In the genomic region with DNA sequence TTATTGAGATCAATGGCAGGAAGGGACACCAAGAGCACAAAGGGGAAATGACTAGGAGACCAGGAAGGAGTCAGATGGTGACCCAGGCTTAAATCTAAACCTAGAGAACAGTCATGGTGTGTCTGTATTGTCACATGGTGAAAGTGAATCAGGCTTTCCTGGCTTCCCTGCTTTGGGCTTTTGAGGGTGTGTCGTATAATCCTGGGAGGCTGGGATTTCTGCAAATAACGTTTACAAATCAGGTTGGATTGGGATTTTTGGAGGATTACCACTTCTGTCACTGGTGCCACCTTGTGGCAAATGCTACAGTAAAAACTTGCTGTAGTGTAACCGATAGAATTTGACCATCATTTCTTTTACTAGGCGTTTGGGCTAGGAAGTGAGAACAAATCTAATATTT, we compare ENCODE assay signal across 11 cellular contexts.
DNase-seq lines count a peak whose midpoint lies in the region; ATAC-seq and TF ChIP-seq lines count a peak whose summit lies in the region.
"Had no signal": no experiment of that assay in that cellular context is flagged by ENCODE, and none has a peak within 500 bp of the region (broad histone marks: within the 10 kb centered on the region; RNA-seq: fewer than 3 reads in every experiment).

No MANE protein-coding gene starts in this region.

- no peak overlapping the region for H3K27ac ChIP-seq in neural progenitor cell
- H3K27ac ChIP-seq: heart left ventricle had no signal

- no peak overlapping the region for H2AFZ ChIP-seq in neural progenitor cell (replicated peaks)

- H3K4me3 Mint-ChIP-seq in neural progenitor cell, result no peak overlapping the region

- TF ChIP-seq CTCF in GM12865 (IDR thresholded peaks at IDR 0.05; ENCODE audit: insufficient read depth, low read depth, low read length, missing control alignments), result no peak
- peak; percentile 59 for TF ChIP-seq CTCF in neural progenitor cell (IDR thresholded peaks at IDR 0.05)

- no peaks in the 10 kb centered on the region for H3K27me3 ChIP-seq in neural progenitor cell
- H3K27me3 ChIP-seq: heart left ventricle had no signal

- no peaks in the 10 kb centered on the region for H3K9me3 Mint-ChIP-seq in neural progenitor cell

- no peaks in the 10 kb centered on the region for H3K36me3 Mint-ChIP-seq in neural progenitor cell

- H3K4me1 Mint-ChIP-seq in neural progenitor cell, result no peaks in the 10 kb centered on the region

- DNase-seq in GM12865 (ENCODE audit: low read depth), result peak; percentile 5
- peak; percentile 38 for DNase-seq in NCI-H748 (lab: John Stamatoyannopoulos, UW; ENCODE audit: unreplicated experiment)
- DNase-seq in neural progenitor cell (ENCODE audit: low spot score), result peak; percentile 44
- DNase-seq in NCI-H524 treated with DMSO at 0.1 percent for 48 hours (lab: John Stamatoyannopoulos, UW), result no peak
- no peak for DNase-seq in OCI-M2 (lab: John Stamatoyannopoulos, UW; ENCODE audit: unreplicated experiment)
- no peak for DNase-seq in NCI-H2107 treated with DMSO at 0.1 percent for 48 hours (lab: John Stamatoyannopoulos, UW; ENCODE audit: unreplicated experiment)
- DNase-seq: activated CD4-positive, alpha-beta T cell treated with anti-CD3 and anti-CD28 coated beads, Interleukin-2, amount 50 U/mL, for 1 hour had no signal

- H3K4me1 ChIP-seq in neural progenitor cell, result no peaks in the 10 kb centered on the region

- no peaks in the 10 kb centered on the region for H3K79me2 ChIP-seq in neural progenitor cell (ENCODE audit: low read depth)

- no peaks in the 10 kb centered on the region for H4K20me1 ChIP-seq in neural progenitor cell (ENCODE audit: low read depth)

- H3K9me3 ChIP-seq in neural progenitor cell (ENCODE audit: low read depth), result no peaks in the 10 kb centered on the region
- H3K9me3 ChIP-seq: heart left ventricle had no signal

- ATAC-seq in esophagus mucosa, result peak; percentile 13
- no peak for ATAC-seq in GM21529 (IDR thresholded peaks at IDR 0.05; ENCODE audit: unreplicated experiment)
- ATAC-seq: K562 had no signal

- no peaks in the 10 kb centered on the region for H3K27me3 Mint-ChIP-seq in neural progenitor cell (ENCODE audit: insufficient read depth, low read depth)

- H3F3A ChIP-seq in neural progenitor cell (ENCODE audit: low read depth), result no peaks in the 10 kb centered on the region

- no peaks in the 10 kb centered on the region for H3K36me3 ChIP-seq in neural progenitor cell
- H3K36me3 ChIP-seq: heart left ventricle had no signal

- H3K4me2 ChIP-seq in neural progenitor cell, result no peak overlapping the region

- H3K4me3 ChIP-seq in GM12865 (ENCODE audit: low read depth, low read length) (no peak overlapping the region), neural progenitor cell (no peak overlapping the region)
- H3K4me3 ChIP-seq: heart left ventricle, K562 had no signal

- no peak overlapping the region for H3K9ac ChIP-seq in neural progenitor cell

- H3K27ac Mint-ChIP-seq in neural progenitor cell, result no peak overlapping the region

Comparison
In these comparisons a context has a peak if more than half of its experiments do, and no peak if none do; other contexts are left out.
1. DNase-seq: peak in GM12865 (single experiment), NCI-H748 (single experiment) and neural progenitor cell (single experiment); none in NCI-H524 treated with DMSO at 0.1 percent for 48 hours (single experiment), OCI-M2 (single experiment) and NCI-H2107 treated with DMSO at 0.1 percent for 48 hours (single experiment).